In genomic region chr10:17232276-17232987, GRCh38 we compare ENCODE assay signal across 10 cellular contexts. TPM values are rescaled to one million over a fixed set of nuclear protein-coding genes. Genes with fewer than 3 reads are reported as not detected.
DNase-seq lines count a peak whose midpoint lies in the region; ATAC-seq and TF ChIP-seq lines count a peak whose summit lies in the region.
"Had no signal": no experiment of that assay in that cellular context is flagged by ENCODE, and none has a peak within 500 bp of the region (broad histone marks: within the 10 kb centered on the region; RNA-seq: fewer than 3 reads in every experiment).

No MANE protein-coding gene starts in this region.

- peak overlapping the region; percentile 94 for H3K4me3 Mint-ChIP-seq in activated naive CD4-positive, alpha-beta T cell treated with anti-CD3 and anti-CD28 coated beads, Interleukin-2, amount 50 U/mL, for 24 hours
- H3K4me3 Mint-ChIP-seq in activated naive CD4-positive, alpha-beta T cell treated with anti-CD3 and anti-CD28 coated beads for 36 hours = no peak overlapping the region
- H3K4me3 Mint-ChIP-seq in T-helper 1 cell treated with Interleukin-12 subunit alpha and Interleukin-12 subunit beta and Interleukin-4 antibody, amounts not matched to agents 30 μg/mL and 1 μg/mL, for 36 hours = peak overlapping the region; percentile 92

- intact Hi-C loops in activated naive CD4-positive, alpha-beta T cell treated with anti-CD3 and anti-CD28 coated beads for 36 hours (cut with micrococcal nuclease) = loop anchor here (1.0 to 5.0 kb wide), 2 partner anchors 212 to 795 kb away; partner anchors contain the start of gene PTER

- peak overlapping the region in 1 of 2 donors; percentile 60 for H3K4me3 ChIP-seq in gastroesophageal sphincter
- H3K4me3 ChIP-seq in tibial nerve = peak overlapping the region; percentile 78 to 96 (median 92)

- H3K9me3 Mint-ChIP-seq in activated naive CD4-positive, alpha-beta T cell treated with anti-CD3 and anti-CD28 coated beads, Interleukin-2, amount 50 U/mL, for 24 hours = no peaks in the 10 kb centered on the region
- H3K9me3 Mint-ChIP-seq in activated naive CD4-positive, alpha-beta T cell treated with anti-CD3 and anti-CD28 coated beads for 36 hours = no peaks in the 10 kb centered on the region
- no peaks in the 10 kb centered on the region for H3K9me3 Mint-ChIP-seq in T-helper 1 cell treated with Interleukin-12 subunit alpha and Interleukin-12 subunit beta and Interleukin-4 antibody, amounts not matched to agents 30 μg/mL and 1 μg/mL, for 36 hours

- no peaks in the 10 kb centered on the region for H3K27me3 ChIP-seq in gastroesophageal sphincter
- no peaks in the 10 kb centered on the region for H3K27me3 ChIP-seq in tibial nerve

- peak overlapping the region in 3 of 4 donors; percentile 68 to 94 (median 93) for H3K27ac ChIP-seq in gastroesophageal sphincter
- peak overlapping the region; percentile 95 to 100 (median 98) for H3K27ac ChIP-seq in tibial nerve

- no peak for ATAC-seq in gastroesophageal sphincter
- no peak for ATAC-seq in GM18867 (IDR thresholded peaks at IDR 0.05; ENCODE audit: unreplicated experiment)

- CTCF ChIA-PET in activated naive CD4-positive, alpha-beta T cell treated with anti-CD3 and anti-CD28 coated beads for 36 hours (lab: Charles Lee) = interaction anchor here (0.7 kb wide), 2 partner anchors 18 to 360 kb away, joined by 3 read pairs; no protein-coding TSS in a partner anchor

- no peak overlapping the region for H3K27ac Mint-ChIP-seq in activated naive CD4-positive, alpha-beta T cell treated with anti-CD3 and anti-CD28 coated beads, Interleukin-2, amount 50 U/mL, for 24 hours
- no peak overlapping the region for H3K27ac Mint-ChIP-seq in activated naive CD4-positive, alpha-beta T cell treated with anti-CD3 and anti-CD28 coated beads for 36 hours
- H3K27ac Mint-ChIP-seq in T-helper 1 cell treated with Interleukin-12 subunit alpha and Interleukin-12 subunit beta and Interleukin-4 antibody, amounts not matched to agents 30 μg/mL and 1 μg/mL, for 36 hours = peak overlapping the region; percentile 31

- H3K4me1 Mint-ChIP-seq in activated naive CD4-positive, alpha-beta T cell treated with anti-CD3 and anti-CD28 coated beads, Interleukin-2, amount 50 U/mL, for 24 hours = peaks cover 62% of the 10 kb centered on the region
- H3K4me1 Mint-ChIP-seq in activated naive CD4-positive, alpha-beta T cell treated with anti-CD3 and anti-CD28 coated beads for 36 hours (ENCODE audit: low read depth) = peaks cover 48% of the 10 kb centered on the region
- H3K4me1 Mint-ChIP-seq in T-helper 1 cell treated with Interleukin-12 subunit alpha and Interleukin-12 subunit beta and Interleukin-4 antibody, amounts not matched to agents 30 μg/mL and 1 μg/mL, for 36 hours (ENCODE audit: low read depth) = peaks cover 46% of the 10 kb centered on the region

- H3K36me3 Mint-ChIP-seq in activated naive CD4-positive, alpha-beta T cell treated with anti-CD3 and anti-CD28 coated beads, Interleukin-2, amount 50 U/mL, for 24 hours = peaks cover 22% of the 10 kb centered on the region
- H3K36me3 Mint-ChIP-seq in activated naive CD4-positive, alpha-beta T cell treated with anti-CD3 and anti-CD28 coated beads for 36 hours (ENCODE audit: low read depth) = peaks cover 26% of the 10 kb centered on the region
- H3K36me3 Mint-ChIP-seq in T-helper 1 cell treated with Interleukin-12 subunit alpha and Interleukin-12 subunit beta and Interleukin-4 antibody, amounts not matched to agents 30 μg/mL and 1 μg/mL, for 36 hours (ENCODE audit: low read depth) = peaks cover 68% of the 10 kb centered on the region

- H3K36me3 ChIP-seq in gastroesophageal sphincter (peaks cover 18 to 55% of the 10 kb centered on the region in 2 donors), tibial nerve (peaks cover 16 to 81% (median 34%) of the 10 kb centered on the region in 3 donors)

- DNase-seq in activated naive CD4-positive, alpha-beta T cell treated with anti-CD3 and anti-CD28 coated beads for 36 hours = no peak
- DNase-seq in tibial nerve (ENCODE audit: low spot score in 2 of 2) (no peak), NCI-H69 (lab: John Stamatoyannopoulos, UW) (no peak), A172 (ENCODE audit: low spot score) (no peak)
- DNase-seq: Caco-2; stimulated activated CD4-positive, alpha-beta T cell treated with anti-CD3 and anti-CD28 coated beads, Interleukin-2, amount 100 ng/mL, for 48 hours had no signal

- no peaks in the 10 kb centered on the region for H3K27me3 Mint-ChIP-seq in activated naive CD4-positive, alpha-beta T cell treated with anti-CD3 and anti-CD28 coated beads, Interleukin-2, amount 50 U/mL, for 24 hours
- no peaks in the 10 kb centered on the region for H3K27me3 Mint-ChIP-seq in activated naive CD4-positive, alpha-beta T cell treated with anti-CD3 and anti-CD28 coated beads for 36 hours (ENCODE audit: low read depth)
- no peaks in the 10 kb centered on the region for H3K27me3 Mint-ChIP-seq in T-helper 1 cell treated with Interleukin-12 subunit alpha and Interleukin-12 subunit beta and Interleukin-4 antibody, amounts not matched to agents 30 μg/mL and 1 μg/mL, for 36 hours (ENCODE audit: low read depth)

- H3K4me1 ChIP-seq in gastroesophageal sphincter (peaks cover 17 to 71% (median 19%) of the 10 kb centered on the region in 3 donors), tibial nerve (peaks cover 0 to 58% (median 31%) of the 10 kb centered on the region in 4 donors)

- TF ChIP-seq EP300 in gastroesophageal sphincter (IDR thresholded peaks at IDR 0.05) = no peak
- TF ChIP-seq EP300 in tibial nerve (IDR thresholded peaks at IDR 0.05) = peak in 1 of 2 donors; percentile 9

- no peak for TF ChIP-seq CTCF in gastroesophageal sphincter (IDR thresholded peaks at IDR 0.05)
- no peak for TF ChIP-seq CTCF in tibial nerve (IDR thresholded peaks at IDR 0.05)

- WGBS in gastroesophageal sphincter (ENCODE audit: low coverage in 1 of 2), 2 donors = 7 to 31% methylated on average over 3 of the region's 3 CpGs
- WGBS in tibial nerve, 2 donors = 5 to 9% methylated on average over 3 of the region's 3 CpGs

- TF ChIP-seq POLR2A in gastroesophageal sphincter (IDR thresholded peaks at IDR 0.05) = no peak
- no peak for TF ChIP-seq POLR2A in tibial nerve (IDR thresholded peaks at IDR 0.05)

- H3K9me3 ChIP-seq in gastroesophageal sphincter = no peaks in the 10 kb centered on the region
- H3K9me3 ChIP-seq in tibial nerve = no peaks in the 10 kb centered on the region
- H3K9me3 ChIP-seq: Caco-2 had no signal

RNA-seq across cellular contexts. Expression of gene VIM, which starts 4.4 kb away (rescaled TPM):
- total RNA-seq in activated naive CD4-positive, alpha-beta T cell treated with anti-CD3 and anti-CD28 coated beads for 36 hours = 10 to 100 TPM; 58.3 to 60.6 TPM
- total RNA-seq in gastroesophageal sphincter (1,000 to 10,000 TPM; 1,560 to 2,767 (median 2,026) TPM), tibial nerve (1,000 to 10,000 TPM; 6,350 to 8,587 (median 8,002) TPM)
- 4,251 and 5,299 TPM in 2 replicates for total RNA-seq in A172 (2014; rRNA removed; shearing (Covaris generic))

RNA-seq across cellular contexts. Expression of gene TRDMT1, which starts 31.0 kb away (rescaled TPM):
- 1 to 10 TPM; 6.5 to 7.2 TPM for total RNA-seq in activated naive CD4-positive, alpha-beta T cell treated with anti-CD3 and anti-CD28 coated beads for 36 hours
- 1 to 10 TPM; 4.5 to 6.4 (median 5.3) TPM for total RNA-seq in gastroesophageal sphincter
- total RNA-seq in tibial nerve = 10 to 100 TPM; 12.9 to 17.5 (median 16.0) TPM
- total RNA-seq in A172 (2014; rRNA removed; shearing (Covaris generic)) = 4.3 and 5.9 TPM in 2 replicates

Comparison
In these comparisons a context has a peak if more than half of its experiments do, and no peak if none do; other contexts are left out.
1. RNA of gene VIM, which starts 4.4 kb away (total RNA-seq): 6,350 to 8,587 TPM in tibial nerve, 4,251 to 5,299 TPM in A172 and 1,560 to 2,767 TPM in gastroesophageal sphincter; 58.3 to 60.6 TPM in activated naive CD4-positive, alpha-beta T cell treated with anti-CD3 and anti-CD28 coated beads for 36 hours; every median in the first group is over 10 times any median in the second.